Comparison of ENCODE assay signal across 36 cellular contexts in the genomic region with DNA sequence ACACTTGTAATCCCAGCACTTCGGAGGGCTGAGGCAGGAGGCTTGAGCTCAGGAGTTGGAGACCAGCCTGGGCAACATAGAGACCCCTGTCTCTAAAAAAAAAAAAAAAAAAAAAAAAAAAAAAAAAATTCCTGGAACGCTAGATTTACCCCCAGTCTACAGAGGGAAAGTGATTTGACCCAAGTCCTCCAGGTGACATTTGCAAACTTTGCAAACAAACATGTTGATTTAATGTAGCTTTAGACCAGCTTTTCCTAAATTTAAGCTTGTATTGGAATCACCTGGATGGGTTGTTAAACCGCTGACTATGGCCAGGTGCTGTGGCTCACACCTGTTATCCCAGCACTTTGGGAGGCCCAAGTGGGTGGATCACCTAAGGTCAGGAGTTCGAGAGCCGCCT. TPM values are rescaled to one million over a fixed set of nuclear protein-coding genes. Genes with fewer than 3 reads are reported as not detected.
"Had no signal": no experiment of that assay in that cellular context is flagged by ENCODE, and none has a peak within 500 bp of the region (broad histone marks: within the 10 kb centered on the region; RNA-seq: fewer than 3 reads in every experiment).

No MANE protein-coding gene starts in this region.

- H3K36me3 ChIP-seq: MG63 had no signal

- DNase-seq: MG63, MM.1S, MV-4-11, NCI-H1048, NCI-H1092, NCI-H1092 treated with DMSO at 0.1 percent for 48 hours, NCI-H1105, NCI-H1105 treated with DMSO at 0.1 percent for 48 hours, NCI-H1417, NCI-H1417 treated with DMSO at 0.1 percent for 48 hours, NCI-H1436, NCI-H1436 treated with DMSO at 0.1 percent for 48 hours, NCI-H146, NCI-H1694, NCI-H1694 treated with DMSO at 0.1 percent for 48 hours, NCI-H187, NCI-H187 treated with DMSO at 0.1 percent for 48 hours, NCI-H1930, NCI-H2029, NCI-H2029 treated with DMSO at 0.1 percent for 48 hours, NCI-H2081, NCI-H2081 treated with DMSO at 0.1 percent for 48 hours, NCI-H2107, NCI-H2171, NCI-H2171 treated with DMSO at 0.1 percent for 48 hours, NCI-H2227 treated with DMSO at 0.1 percent for 48 hours, NCI-H226, NCI-H345, NCI-H446, NCI-H446 treated with DMSO at 0.1 percent for 48 hours, NCI-H510A, NCI-H510A treated with DMSO at 0.1 percent for 48 hours, NCI-H524, NCI-H524 treated with DMSO at 0.1 percent for 48 hours, NCI-H526 had no signal

- H3K9me3 ChIP-seq: MG63 had no signal

- H3K4me3 ChIP-seq: MG63 had no signal

RNA-seq across cellular contexts. Expression of a gene that starts 8.4 kb away (rescaled TPM):
- total RNA-seq: MCF 10A had no signal
